2 cellular contexts compared by ENCODE assay signal in the genomic region with DNA sequence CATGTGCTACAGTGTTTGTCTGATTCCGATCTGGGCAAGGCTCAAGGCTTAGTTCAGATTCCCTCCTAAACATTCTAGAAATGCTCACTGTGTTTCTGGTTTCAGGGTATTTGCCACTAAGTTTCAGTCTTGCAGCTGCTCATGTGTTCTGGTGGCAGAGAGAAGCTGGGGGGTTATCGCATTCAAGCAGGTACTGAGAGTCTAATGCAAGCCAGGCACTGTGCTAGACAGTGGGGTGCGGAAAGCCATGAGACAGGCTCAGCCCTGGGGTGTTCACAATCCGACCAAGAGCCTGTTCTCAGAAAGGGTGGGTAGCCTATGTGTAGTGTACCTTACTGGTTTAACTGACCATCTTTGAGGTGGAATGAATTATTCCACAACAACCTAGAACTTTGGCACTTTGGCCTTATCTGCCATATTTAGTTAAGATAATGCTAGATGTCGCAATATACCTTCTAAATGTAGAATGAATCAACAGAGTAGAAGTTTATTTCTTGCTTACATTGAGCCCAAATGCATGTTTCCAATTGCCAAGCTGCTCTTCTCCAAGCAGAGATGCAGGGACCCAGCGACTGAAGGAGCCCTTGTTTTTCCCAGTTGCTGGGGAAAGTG.
TF ChIP-seq lines count a peak whose summit lies in the region.

No MANE protein-coding gene starts in this region.

TF ChIP-seq in IMR-90, 13 proteins besides CTCF, POLR2A, EP300 and RAD21:
- no peak for TF ChIP-seq MAZ (IDR thresholded peaks at IDR 0.05; ENCODE audit: borderline replicate concordance, low read depth, low read length)
- peak; percentile 93 for TF ChIP-seq CEBPB (IDR thresholded peaks at IDR 0.05; ENCODE audit: low read depth, low read length)

TF ChIP-seq in HepG2, 621 proteins besides CTCF, POLR2A, EP300 and RAD21:
- TF ChIP-seq CEBPG (CRISPR knock-in tag; IDR thresholded peaks at IDR 0.05) (peak; percentile 74), SETDB1 (CRISPR knock-in tag; IDR thresholded peaks at IDR 0.05; ENCODE audit: borderline replicate concordance) (no peak), CEBPB (IDR thresholded peaks at IDR 0.05; ENCODE audit: borderline replicate concordance, low read depth, low read length) (peak; percentile 80), ZNF546 (CRISPR knock-in tag; conservative IDR thresholded peaks at IDR 0.05) (no peak), HNF4A (CRISPR knock-in tag; IDR thresholded peaks at IDR 0.05) (peak; percentile 55)
TF ChIP-seq in HepG2: peak in this region for 3.
